In the genomic region with DNA sequence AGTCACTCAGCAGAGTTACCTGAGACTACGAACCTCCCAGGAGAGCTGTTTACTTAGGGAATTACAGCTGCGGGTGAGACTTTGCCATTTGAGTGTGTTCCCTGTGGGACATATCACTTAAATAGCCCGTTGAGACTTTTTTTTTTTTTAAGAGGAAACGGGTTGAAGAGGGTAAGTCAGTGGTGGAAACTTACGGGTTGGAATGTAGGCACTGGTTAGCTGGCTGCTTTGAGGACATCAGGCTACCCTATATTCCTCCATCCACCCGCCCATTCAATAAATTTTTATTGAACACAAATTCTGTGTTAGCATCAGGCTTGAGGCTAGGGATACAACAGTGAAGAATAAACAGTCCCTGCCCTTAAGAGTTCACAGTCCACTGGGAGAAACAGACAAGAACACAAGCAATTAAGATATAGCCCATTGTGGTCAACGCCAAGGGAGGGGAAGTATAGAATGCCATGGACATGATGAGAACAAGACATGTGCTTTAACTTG, we compare ENCODE assay signal across 12 cellular contexts.
DNase-seq lines count a peak whose midpoint lies in the region; ATAC-seq, FAIRE-seq and TF ChIP-seq lines count a peak whose summit lies in the region.
"Had no signal": no experiment of that assay in that cellular context is flagged by ENCODE, and none has a peak within 500 bp of the region (broad histone marks: within the 10 kb centered on the region; RNA-seq: fewer than 3 reads in every experiment).

No MANE protein-coding gene starts in this region.

- peaks cover 0 to 3% of the 10 kb centered on the region in 2 donors for H3K4me1 ChIP-seq in small intestine (ENCODE audit: control insufficient read depth in 2 of 2, insufficient read depth in 1 of 2, low read depth in 1 of 2, low read length in 1 of 2)
- H3K4me1 ChIP-seq: prostate gland had no signal

- no peak for FAIRE-seq in small intestine (lab: Jason Lieb, UNC)

- H3K36me3 ChIP-seq in small intestine (ENCODE audit: control insufficient read depth in 2 of 2, insufficient read depth in 2 of 2, low read length in 2 of 2) = no peaks in the 10 kb centered on the region
- H3K36me3 ChIP-seq: heart left ventricle, prostate gland had no signal

- H3K27ac ChIP-seq in small intestine (ENCODE audit: low read depth in 1 of 2, low read length in 1 of 2) = peak overlapping the region in 1 of 2 donors; percentile 32
- H3K27ac ChIP-seq: heart left ventricle, prostate gland had no signal

- no peak overlapping the region for H3K4me3 ChIP-seq in fibroblast of mammary gland (ENCODE audit: control insufficient read depth, low read depth, low read length)
- H3K4me3 ChIP-seq in small intestine (ENCODE audit: low read depth in 1 of 2, low read length in 2 of 2) = no peak overlapping the region
- H3K4me3 ChIP-seq: heart left ventricle, prostate gland had no signal

- H3K27me3 ChIP-seq in small intestine (ENCODE audit: control insufficient read depth in 2 of 2, insufficient read depth in 2 of 2, low read length in 2 of 2) = no peaks in the 10 kb centered on the region
- H3K27me3 ChIP-seq: heart left ventricle had no signal

- DNase-seq in NCI-H1417 (lab: John Stamatoyannopoulos, UW) (peak in 2 of 3 experiments; percentile 63 to 97), NCI-H1417 treated with DMSO at 0.1 percent for 48 hours (lab: John Stamatoyannopoulos, UW) (no peak), NCI-H510A (lab: John Stamatoyannopoulos, UW) (peak; percentile 7), fibroblast of mammary gland (ENCODE audit: low read depth) (peak; percentile 79), small intestine (peak; percentile 93)
- no peak for DNase-seq in stimulated activated CD4-positive, alpha-beta T cell treated with anti-CD3 and anti-CD28 coated beads, Interleukin-4, amount 100 ng/mL, for 1 hour
- DNase-seq: activated CD4-positive, alpha-beta memory T cell treated with anti-CD3 and anti-CD28 coated beads, Interleukin-2, amount 10 ng/mL, durations not matched to agents 7 days and 5 days; heart left ventricle; kidney glomerular epithelial cell had no signal

- 13 to 35% (median 22%) methylated on average over 7 of the region's 7 CpGs for WGBS in small intestine, 3 donors

- TF ChIP-seq CTCF in fibroblast of mammary gland (conservative IDR thresholded peaks at IDR 0.05; ENCODE audit: control insufficient read depth, insufficient read depth, low read depth, low read length) = no peak

- no peaks in the 10 kb centered on the region for H3K9me3 ChIP-seq in small intestine (ENCODE audit: control insufficient read depth, low read depth)
- H3K9me3 ChIP-seq: heart left ventricle, prostate gland had no signal

- ATAC-seq in GM18511 (IDR thresholded peaks at IDR 0.05; ENCODE audit: unreplicated experiment) (no peak), HG02763 (IDR thresholded peaks at IDR 0.05; ENCODE audit: unreplicated experiment) (no peak)

Comparison
In these comparisons a context has a peak if more than half of its experiments do, and no peak if none do; other contexts are left out.
1. DNase-seq: peak in NCI-H1417 (2 of 3), NCI-H510A (single experiment), fibroblast of mammary gland (single experiment) and small intestine (single experiment); none in NCI-H1417 treated with DMSO at 0.1 percent for 48 hours (single experiment) and stimulated activated CD4-positive, alpha-beta T cell treated with anti-CD3 and anti-CD28 coated beads, Interleukin-4, amount 100 ng/mL, for 1 hour (single experiment).